ENCODE assay signal across 18 cellular contexts in the genomic region with DNA sequence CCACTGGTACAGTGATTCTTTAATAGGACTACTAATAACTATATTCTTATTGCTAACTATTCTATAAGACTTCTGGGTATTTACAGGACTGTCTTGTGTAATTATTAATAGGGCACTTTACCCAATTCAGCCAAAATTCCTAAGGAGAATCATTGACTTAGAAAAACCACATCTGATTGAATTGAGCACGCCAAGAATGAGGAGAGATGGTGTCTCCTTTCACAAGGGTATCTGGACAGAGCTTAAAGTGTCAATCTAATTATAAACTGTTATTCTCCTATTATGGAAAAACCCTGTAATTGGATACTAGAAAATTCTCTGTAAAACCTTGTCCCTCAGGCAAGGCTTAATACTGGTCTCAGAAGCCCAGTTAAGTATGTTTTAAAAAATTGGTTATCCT.
A peak's percentile ranks its signal among the peaks of the same experiment; 100 is the strongest.
DNase-seq lines count a peak whose midpoint lies in the region; ATAC-seq and TF ChIP-seq lines count a peak whose summit lies in the region.
"Had no signal": no experiment of that assay in that cellular context is flagged by ENCODE, and none has a peak within 500 bp of the region (broad histone marks: within the 10 kb centered on the region; RNA-seq: fewer than 3 reads in every experiment).

No MANE protein-coding gene starts in this region.

- H3K36me3 ChIP-seq in urinary bladder (ENCODE audit: insufficient read depth) (no peaks in the 10 kb centered on the region), gastroesophageal sphincter (no peaks in the 10 kb centered on the region)
- H3K36me3 ChIP-seq: MG63 had no signal

- ATAC-seq in GM21360 (IDR thresholded peaks at IDR 0.05; ENCODE audit: unreplicated experiment) (no peak), gastroesophageal sphincter (no peak)

- H3K4me3 ChIP-seq in astrocyte of the cerebellum (ENCODE audit: low read depth, low read length), result no peak overlapping the region
- no peak overlapping the region for H3K4me3 ChIP-seq in urinary bladder (ENCODE audit: low read depth, low read length)
- H3K4me3 ChIP-seq in gastroesophageal sphincter, result no peak overlapping the region
- H3K4me3 ChIP-seq: MG63, SK-N-MC had no signal

- DNase-seq in NCI-H2171 treated with DMSO at 0.1 percent for 48 hours (lab: John Stamatoyannopoulos, UW) (peak; percentile 13), NCI-H2171 (lab: John Stamatoyannopoulos, UW) (no peak), astrocyte of the cerebellum (ENCODE audit: low read depth) (peak; percentile 2), kidney glomerular epithelial cell (lab: John Stamatoyannopoulos, UW) (peak; percentile 96), HUDEP-2 (lab: John Stamatoyannopoulos, UW; ENCODE audit: unreplicated experiment in 76 of 76) (no peak)
- DNase-seq: CD8-positive, alpha-beta memory T cell; DND-41; GDM1; MG63; NCI-H1105; NCI-H1694 treated with DMSO at 0.1 percent for 48 hours; NCI-H2107; NCI-H748 treated with DMSO at 0.1 percent for 48 hours had no signal

- no peak for TF ChIP-seq POLR2A in gastroesophageal sphincter (IDR thresholded peaks at IDR 0.05)

- H3K27me3 ChIP-seq in gastroesophageal sphincter, result no peaks in the 10 kb centered on the region
- H3K27me3 ChIP-seq: MG63 had no signal

- in situ Hi-C loops in astrocyte of the cerebellum (cut with HindIII; ENCODE audit: low sequenced_read_pairs), result no loop called here

- H3K9me3 ChIP-seq in gastroesophageal sphincter, result no peaks in the 10 kb centered on the region
- H3K9me3 ChIP-seq: MG63 had no signal

- H3K27ac ChIP-seq in urinary bladder (ENCODE audit: low read depth) (peak overlapping the region; percentile 23), gastroesophageal sphincter (no peak overlapping the region)
- H3K27ac ChIP-seq: 22Rv1, SK-N-MC had no signal

- 69% methylated on average over 1 of the region's 1 CpG for WGBS in urinary bladder
- WGBS in gastroesophageal sphincter (ENCODE audit: low coverage in 1 of 2), 2 donors, result 50 to 86% methylated on average over 1 of the region's 1 CpG

- TF ChIP-seq CTCF in astrocyte of the cerebellum (IDR thresholded peaks at IDR 0.05; ENCODE audit: low read depth, low read length, missing control alignments) (no peak), gastroesophageal sphincter (IDR thresholded peaks at IDR 0.05) (no peak)

- no peaks in the 10 kb centered on the region for H3K4me1 ChIP-seq in urinary bladder (ENCODE audit: insufficient read depth)
- H3K4me1 ChIP-seq in gastroesophageal sphincter, result no peaks in the 10 kb centered on the region

- TF ChIP-seq EP300 in gastroesophageal sphincter (IDR thresholded peaks at IDR 0.05), result no peak

Comparison
In these comparisons a context has a peak if more than half of its experiments do, and no peak if none do; other contexts are left out.
1. DNase-seq: peak in NCI-H2171 treated with DMSO at 0.1 percent for 48 hours (single experiment), astrocyte of the cerebellum (single experiment) and kidney glomerular epithelial cell (single experiment); none in NCI-H2171 (single experiment) and HUDEP-2 (0 of 76).